Comparison of ENCODE assay signal across 9 cellular contexts in genomic region chr6:44172759-44173500, GRCh38. TPM values are rescaled to one million over a fixed set of nuclear protein-coding genes. Genes with fewer than 3 reads are reported as not detected.
DNase-seq lines count a peak whose midpoint lies in the region; ATAC-seq and TF ChIP-seq lines count a peak whose summit lies in the region.
"Had no signal": no experiment of that assay in that cellular context is flagged by ENCODE, and none has a peak within 500 bp of the region (broad histone marks: within the 10 kb centered on the region; RNA-seq: fewer than 3 reads in every experiment).

No MANE protein-coding gene starts in this region.

- ATAC-seq in GM19035 (IDR thresholded peaks at IDR 0.05; ENCODE audit: unreplicated experiment) = peak; percentile 59
- ATAC-seq in natural killer cell treated with Interleukin-12 subunit alpha and Interleukin-12 subunit beta and Interleukin-15 and Interleukin-18, amount 100 ng/mL, for 72 hours = peak; percentile 82 to 87
- peak; percentile 80 for ATAC-seq in stimulated activated memory B cell treated with anti-CD40 and anti-IgM and Interleukin-4, amounts not matched to agents 10 μg/mL and 1 μg/mL and 100 μg/mL, for 72 hours

- TF ChIP-seq CTCF in BJ (IDR thresholded peaks at IDR 0.05; ENCODE audit: insufficient read depth, low read depth, low read length) = peak; percentile 93
- TF ChIP-seq CTCF in OCI-LY3 (IDR thresholded peaks at IDR 0.05; ENCODE audit: low read depth, low read length) = peak; percentile 99

- POLR2A ChIA-PET in BJ (lab: Charles Lee) = interaction anchor here (0.5 kb wide), 1 partner anchor 718 kb away, joined by 14 read pairs; the partner anchor contains the start of gene DLK2

- H3K4me3 ChIP-seq in BJ (ENCODE audit: low read depth, low read length) = no peak overlapping the region
- no peak overlapping the region for H3K4me3 ChIP-seq in OCI-LY3 (ENCODE audit: low read length)

- H3K9me3 Mint-ChIP-seq in natural killer cell treated with Interleukin-12 subunit alpha and Interleukin-12 subunit beta and Interleukin-15 and Interleukin-18, amount 100 ng/mL, for 72 hours = no peaks in the 10 kb centered on the region
- H3K9me3 Mint-ChIP-seq in stimulated activated memory B cell treated with anti-CD40 and anti-IgM and Interleukin-4, amounts not matched to agents 10 μg/mL and 1 μg/mL and 100 μg/mL, for 72 hours = peaks cover 3% of the 10 kb centered on the region

- H3K4me1 Mint-ChIP-seq in natural killer cell treated with Interleukin-12 subunit alpha and Interleukin-12 subunit beta and Interleukin-15 and Interleukin-18, amount 100 ng/mL, for 72 hours (ENCODE audit: low read depth in 2 of 2) = peaks cover 0 to 16% of the 10 kb centered on the region in 2 donors
- peaks cover 23% of the 10 kb centered on the region for H3K4me1 Mint-ChIP-seq in stimulated activated memory B cell treated with anti-CD40 and anti-IgM and Interleukin-4, amounts not matched to agents 10 μg/mL and 1 μg/mL and 100 μg/mL, for 72 hours

- no peak overlapping the region for H3K9ac ChIP-seq in OCI-LY3 (ENCODE audit: low read length)

- no peak overlapping the region for H2AFZ ChIP-seq in OCI-LY3 (ENCODE audit: low read depth, low read length)

- no peak overlapping the region for H3K27ac ChIP-seq in OCI-LY3 (ENCODE audit: low read length)

- H3K27me3 ChIP-seq in BJ (ENCODE audit: control insufficient read depth, insufficient read depth, low read length) = peaks cover 3% of the 10 kb centered on the region; the same call in 1 of the 2 replicates
- H3K27me3 ChIP-seq in OCI-LY3 (ENCODE audit: low read depth, low read length) = peaks cover 17% of the 10 kb centered on the region

- H3K36me3 ChIP-seq in BJ (ENCODE audit: control insufficient read depth, insufficient read depth, low read length) (no peaks in the 10 kb centered on the region), OCI-LY3 (replicated peaks; ENCODE audit: low read depth, low read length) (no peaks in the 10 kb centered on the region)

- H3K9me3 ChIP-seq in OCI-LY3 (ENCODE audit: insufficient read depth, low read length) = no peaks in the 10 kb centered on the region

- no peaks in the 10 kb centered on the region for H3K79me2 ChIP-seq in OCI-LY3 (ENCODE audit: low read length)

- CTCF ChIA-PET in BJ (lab: Yijun Ruan, JAX) = interaction anchor here (0.6 to 3.0 kb wide), 28 partner anchors 11 to 166 kb away, joined by 3 to 39 read pairs (median 6); partner anchors contain the start of genes CAPN11 and HSP90AB1

- H3K4me1 ChIP-seq in OCI-LY3 (ENCODE audit: low read length) = peaks cover 52% of the 10 kb centered on the region

- peak overlapping the region; percentile 40 for H3K4me2 ChIP-seq in OCI-LY3 (ENCODE audit: low read length)

- peaks cover 0 to 4% of the 10 kb centered on the region in 2 donors for H3K27me3 Mint-ChIP-seq in natural killer cell treated with Interleukin-12 subunit alpha and Interleukin-12 subunit beta and Interleukin-15 and Interleukin-18, amount 100 ng/mL, for 72 hours
- H3K27me3 Mint-ChIP-seq in stimulated activated memory B cell treated with anti-CD40 and anti-IgM and Interleukin-4, amounts not matched to agents 10 μg/mL and 1 μg/mL and 100 μg/mL, for 72 hours = peaks cover 65% of the 10 kb centered on the region

- DNase-seq in BJ (ENCODE audit: low read depth) (peak; percentile 12), HS-27A (ENCODE audit: low read depth) (peak; percentile 52), erythroblast (lab: John Stamatoyannopoulos, UW) (peak; percentile 77 to 87)
- peak; percentile 78 for DNase-seq in activated CD8-positive, alpha-beta memory T cell treated with anti-CD3 and anti-CD28 coated beads, Interleukin-2, amount 50 U/mL, for 4 hours
- DNase-seq in natural killer cell treated with Interleukin-12 subunit alpha and Interleukin-12 subunit beta and Interleukin-15 and Interleukin-18, amount 100 ng/mL, for 72 hours (ENCODE audit: low spot score) = peak; percentile 81

- no peak overlapping the region for H3K27ac Mint-ChIP-seq in natural killer cell treated with Interleukin-12 subunit alpha and Interleukin-12 subunit beta and Interleukin-15 and Interleukin-18, amount 100 ng/mL, for 72 hours
- H3K27ac Mint-ChIP-seq in stimulated activated memory B cell treated with anti-CD40 and anti-IgM and Interleukin-4, amounts not matched to agents 10 μg/mL and 1 μg/mL and 100 μg/mL, for 72 hours = no peak overlapping the region

- no peaks in the 10 kb centered on the region for H3K36me3 Mint-ChIP-seq in natural killer cell treated with Interleukin-12 subunit alpha and Interleukin-12 subunit beta and Interleukin-15 and Interleukin-18, amount 100 ng/mL, for 72 hours
- H3K36me3 Mint-ChIP-seq in stimulated activated memory B cell treated with anti-CD40 and anti-IgM and Interleukin-4, amounts not matched to agents 10 μg/mL and 1 μg/mL and 100 μg/mL, for 72 hours = no peaks in the 10 kb centered on the region

- H3K4me3 Mint-ChIP-seq in natural killer cell treated with Interleukin-12 subunit alpha and Interleukin-12 subunit beta and Interleukin-15 and Interleukin-18, amount 100 ng/mL, for 72 hours = no peak overlapping the region
- H3K4me3 Mint-ChIP-seq in stimulated activated memory B cell treated with anti-CD40 and anti-IgM and Interleukin-4, amounts not matched to agents 10 μg/mL and 1 μg/mL and 100 μg/mL, for 72 hours = no peak overlapping the region

- TF ChIP-seq POLR2A in erythroblast (IDR thresholded peaks at IDR 0.05; ENCODE audit: low read length) = no peak

- no peaks in the 10 kb centered on the region for H4K20me1 ChIP-seq in OCI-LY3 (ENCODE audit: insufficient read depth, low read length)

RNA-seq across cellular contexts. Expression of gene CAPN11, which starts 14.3 kb away (rescaled TPM):
- 0.04 TPM in 1 of 2 replicates, not detected in the other for polyA plus RNA-seq in BJ (2011; rRNA removed)
- not detected in 2 replicates for polyA minus RNA-seq in BJ (2011; rRNA and poly(A)+ RNA removed)
- not detected for total RNA-seq in natural killer cell treated with Interleukin-12 subunit alpha and Interleukin-12 subunit beta and Interleukin-15 and Interleukin-18, amount 100 ng/mL, for 72 hours
- total RNA-seq: T-helper 1 cell treated with Interleukin-12 subunit alpha and Interleukin-12 subunit beta and Interleukin-4 antibody, amounts not matched to agents 30 ng/mL and 1 ng/mL, for 36 hours had no signal

RNA-seq across cellular contexts. Expression of gene MYMX, which starts 43.8 kb away (rescaled TPM):
- polyA plus RNA-seq in BJ (2011; rRNA removed) = not detected in 2 replicates
- polyA minus RNA-seq in BJ (2011; rRNA and poly(A)+ RNA removed) = not detected in 2 replicates
- not detected for total RNA-seq in natural killer cell treated with Interleukin-12 subunit alpha and Interleukin-12 subunit beta and Interleukin-15 and Interleukin-18, amount 100 ng/mL, for 72 hours
- total RNA-seq: T-helper 1 cell treated with Interleukin-12 subunit alpha and Interleukin-12 subunit beta and Interleukin-4 antibody, amounts not matched to agents 30 ng/mL and 1 ng/mL, for 36 hours had no signal

RNA-seq across cellular contexts. Expression of gene TMEM63B, which starts 45.6 kb away (rescaled TPM):
- 34.1 and 56.5 TPM in 2 replicates for polyA plus RNA-seq in BJ (2011; rRNA removed)
- polyA minus RNA-seq in BJ (2011; rRNA and poly(A)+ RNA removed) = 32.6 and 56.6 TPM in 2 replicates
- 10 to 100 TPM; 21.2 to 22.2 TPM for total RNA-seq in natural killer cell treated with Interleukin-12 subunit alpha and Interleukin-12 subunit beta and Interleukin-15 and Interleukin-18, amount 100 ng/mL, for 72 hours

RNA-seq across cellular contexts. Expression of gene MRPL14, which starts 45.7 kb away (rescaled TPM):
- 58.4 TPM in 2 replicates for polyA plus RNA-seq in BJ (2011; rRNA removed)
- polyA minus RNA-seq in BJ (2011; rRNA and poly(A)+ RNA removed) = 15.6 and 29.4 TPM in 2 replicates
- total RNA-seq in natural killer cell treated with Interleukin-12 subunit alpha and Interleukin-12 subunit beta and Interleukin-15 and Interleukin-18, amount 100 ng/mL, for 72 hours = 10 to 100 TPM; 36.5 to 49.9 TPM

RNA-seq across cellular contexts. Expression of gene SLC29A1, which starts 50.5 kb away (rescaled TPM):
- polyA plus RNA-seq in BJ (2011; rRNA removed) = 25.7 and 34.1 TPM in 2 replicates
- 18.4 and 32.0 TPM in 2 replicates for polyA minus RNA-seq in BJ (2011; rRNA and poly(A)+ RNA removed)
- total RNA-seq in natural killer cell treated with Interleukin-12 subunit alpha and Interleukin-12 subunit beta and Interleukin-15 and Interleukin-18, amount 100 ng/mL, for 72 hours = 10 to 100 TPM; 25.1 to 95.6 TPM

Comparison
In these comparisons a context has a peak if more than half of its experiments do, and no peak if none do; other contexts are left out.
1. DNase-seq: peak in every context shown above with its lines; median percentile 82 in erythroblast; 81 in natural killer cell treated with Interleukin-12 subunit alpha and Interleukin-12 subunit beta and Interleukin-15 and Interleukin-18, amount 100 ng/mL, for 72 hours; 78 in activated CD8-positive, alpha-beta memory T cell treated with anti-CD3 and anti-CD28 coated beads, Interleukin-2, amount 50 U/mL, for 4 hours; 52 in HS-27A; 12 in BJ.